31 cellular contexts compared by ENCODE assay signal in the genomic region with DNA sequence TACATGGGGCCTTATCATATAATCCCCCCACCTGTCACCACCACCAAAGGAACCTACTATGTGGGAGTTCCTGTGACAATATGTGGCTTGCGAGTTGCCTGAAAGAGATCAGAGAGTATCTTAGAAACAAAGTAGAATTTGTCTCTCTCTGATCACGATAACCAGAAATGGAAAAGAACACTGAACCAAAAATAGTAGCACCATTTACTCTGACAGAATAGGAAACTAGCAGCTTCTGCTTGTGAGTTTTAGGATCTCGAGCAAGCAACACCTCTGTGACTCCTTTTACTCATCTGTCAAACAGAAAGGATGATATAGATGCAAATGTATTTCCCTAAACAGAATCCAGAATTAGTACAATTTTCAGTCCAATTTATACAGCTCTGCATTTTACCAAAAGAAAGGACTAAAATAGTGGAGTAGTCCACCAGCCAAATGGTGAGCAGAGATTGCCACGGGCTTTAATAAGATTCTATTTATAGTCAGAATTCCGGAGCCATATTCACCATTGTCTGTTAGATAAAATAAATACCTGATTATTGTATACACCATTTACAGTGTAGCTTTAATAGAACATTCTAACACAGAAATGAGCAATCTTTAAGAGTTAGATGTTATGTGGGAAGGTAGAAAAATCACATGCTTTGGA. TPM values are rescaled to one million over a fixed set of nuclear protein-coding genes. Genes with fewer than 3 reads are reported as not detected.
"Had no signal": no experiment of that assay in that cellular context is flagged by ENCODE, and none has a peak within 500 bp of the region (broad histone marks: within the 10 kb centered on the region; RNA-seq: fewer than 3 reads in every experiment).

No MANE protein-coding gene starts in this region.

- H3K27me3 ChIP-seq: ovary, upper lobe of left lung had no signal

- H3K27ac ChIP-seq: esophagus squamous epithelium, ovary, psoas muscle, spleen, thoracic aorta, tibial nerve, upper lobe of left lung had no signal

- H3K4me3 ChIP-seq: esophagus squamous epithelium, heart right ventricle, lung, mucosa of descending colon, ovary, psoas muscle, spleen, thoracic aorta, tibial nerve, upper lobe of left lung had no signal

- ATAC-seq: effector memory CD8-positive, alpha-beta T cell; left colon; mucosa of descending colon; natural killer cell; psoas muscle; sciatic nerve; stimulated activated memory B cell treated with anti-CD40 and anti-IgM and Interleukin-4, amounts not matched to agents 10 μg/mL and 1 μg/mL and 100 μg/mL, for 72 hours; stimulated activated naive CD8-positive, alpha-beta T cell treated with anti-CD3 and anti-CD28 coated beads, Interleukin-15, Interleukin-2, amounts not matched to agents 100 U/mL and 50 U/mL, for 24 hours had no signal

- H3K36me3 ChIP-seq: esophagus squamous epithelium, heart right ventricle, ovary, spleen, thoracic aorta, tibial nerve, upper lobe of left lung had no signal

- H3K4me1 ChIP-seq: psoas muscle, spleen, tibial nerve, upper lobe of left lung had no signal

- DNase-seq: cerebellar nuclear complex; cortex of kidney; effector memory CD8-positive, alpha-beta T cell; erythroblast; esophagus squamous epithelium; foreskin melanocyte; glutamatergic neuron; heart right ventricle; hippocampal formation; left colon; mucosa of descending colon; natural killer cell; occipital lobe; ovary; posterior cingulate gyrus; psoas muscle; retina; spleen; stimulated activated CD4-positive, alpha-beta T cell treated with anti-CD3 and anti-CD28 coated beads, Interleukin-4, amount 100 ng/mL, for 4 hours; stimulated activated naive CD8-positive, alpha-beta T cell treated with anti-CD3 and anti-CD28 coated beads, Interleukin-15, Interleukin-2, amounts not matched to agents 100 U/mL and 50 U/mL, for 24 hours; substantia nigra; upper lobe of left lung had no signal

- H3K9me3 ChIP-seq: esophagus squamous epithelium, mucosa of descending colon, ovary, psoas muscle, spleen, thoracic aorta, tibial nerve, upper lobe of left lung had no signal

RNA-seq across cellular contexts. Expression of a gene that starts 19.9 kb away (rescaled TPM):
- total RNA-seq: dermis microvascular lymphatic vessel endothelial cell, esophagus squamous epithelium, heart right ventricle, kidney epithelial cell, liver, natural killer cell, occipital lobe, psoas muscle, skeletal muscle tissue, spleen, thoracic aorta, tibial nerve had no signal
- polyA plus RNA-seq: heart right ventricle, psoas muscle, spleen had no signal
